Comparison of ENCODE assay signal across 26 cellular contexts in the genomic region with DNA sequence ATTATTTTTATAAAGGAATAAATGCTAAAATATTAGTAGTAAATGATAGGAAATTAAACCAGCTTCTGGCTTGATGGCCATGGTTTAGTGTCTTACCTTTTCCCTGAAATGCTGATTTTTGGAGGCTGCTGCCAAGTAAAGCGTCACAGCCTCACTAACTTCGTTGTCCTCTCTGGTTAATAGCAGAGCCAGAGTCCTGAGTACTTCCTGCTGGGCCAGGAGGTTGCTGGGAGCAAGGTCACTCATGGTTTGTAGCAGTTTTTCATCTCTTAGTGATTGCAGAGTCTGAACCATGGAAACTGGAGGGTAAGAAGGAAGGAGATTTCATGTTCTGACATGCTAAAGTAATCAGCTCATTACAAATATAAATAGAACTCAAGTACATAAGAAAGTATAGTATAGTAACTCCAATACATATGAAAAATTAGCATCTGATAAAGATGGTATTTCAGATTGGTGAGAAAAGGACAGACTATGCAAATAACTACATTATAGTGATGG. TPM values are rescaled to one million over a fixed set of nuclear protein-coding genes. Genes with fewer than 3 reads are reported as not detected.
DNase-seq lines count a peak whose midpoint lies in the region; ATAC-seq and TF ChIP-seq lines count a peak whose summit lies in the region.
"Had no signal": no experiment of that assay in that cellular context is flagged by ENCODE, and none has a peak within 500 bp of the region (broad histone marks: within the 10 kb centered on the region; RNA-seq: fewer than 3 reads in every experiment).

No MANE protein-coding gene starts in this region.

- H3K27me3 Mint-ChIP-seq in activated T-cell treated with anti-CD3 and anti-CD28 coated beads, Interleukin-2, amount 50 U/mL, for 72 hours (ENCODE audit: low read depth) = no peaks in the 10 kb centered on the region
- no peaks in the 10 kb centered on the region for H3K27me3 Mint-ChIP-seq in CD8-positive, alpha-beta T cell (ENCODE audit: low read depth)
- no peaks in the 10 kb centered on the region for H3K27me3 Mint-ChIP-seq in activated naive CD8-positive, alpha-beta T cell
- H3K27me3 Mint-ChIP-seq: activated naive CD8-positive, alpha-beta T cell treated with anti-CD3 and anti-CD28 coated beads, Interleukin-2, amount 10 ng/mL, durations not matched to agents 7 days and 5 days had no signal

- intact Hi-C loops in CD8-positive, alpha-beta T cell (cut with DNase I, micrococcal nuclease) = loop anchor here in 1 of 2 experiments (5.0 kb wide), 1 partner anchor 113 kb away; no protein-coding TSS in a partner anchor

- H3K9ac ChIP-seq in neural cell (ENCODE audit: low read length) = no peak overlapping the region

- POLR2A ChIA-PET in CD8-positive, alpha-beta T cell (lab: Charles Lee) = interaction anchor here (1.4 kb wide), 1 partner anchor 19 kb away, joined by 4 read pairs; no protein-coding TSS in a partner anchor

- CTCF ChIA-PET in CD8-positive, alpha-beta T cell (lab: Charles Lee) = no interaction called here

- H3K36me3 Mint-ChIP-seq in activated T-cell treated with anti-CD3 and anti-CD28 coated beads, Interleukin-2, amount 50 U/mL, for 72 hours (ENCODE audit: insufficient read depth in 2 of 2) = peaks cover 12 to 22% of the 10 kb centered on the region in 2 donors
- H3K36me3 Mint-ChIP-seq in CD8-positive, alpha-beta T cell = peaks cover 91% of the 10 kb centered on the region
- H3K36me3 Mint-ChIP-seq in activated naive CD8-positive, alpha-beta T cell = peaks cover 5% of the 10 kb centered on the region

- no peaks in the 10 kb centered on the region for H4K20me1 ChIP-seq in neural cell (ENCODE audit: insufficient read depth)

- H3K36me3 ChIP-seq in CD8-positive, alpha-beta T cell (ENCODE audit: insufficient read depth, low read length) = peaks cover 66% of the 10 kb centered on the region
- H3K36me3 ChIP-seq in neural cell (ENCODE audit: insufficient read depth, low read length) (peaks cover 18% of the 10 kb centered on the region), H7 (replicated peaks; ENCODE audit: control insufficient read depth, insufficient read depth, low read length) (no peaks in the 10 kb centered on the region)
- H3K36me3 ChIP-seq: thoracic aorta, uterus had no signal

- H3K27me3 ChIP-seq in CD8-positive, alpha-beta T cell (ENCODE audit: insufficient read depth, low read length) = no peaks in the 10 kb centered on the region
- H3K27me3 ChIP-seq in neural cell (ENCODE audit: insufficient read depth, low read depth, low read length) = no peaks in the 10 kb centered on the region
- H3K27me3 ChIP-seq in H7 (ENCODE audit: control insufficient read depth, insufficient read depth, low read length) = no peaks in the 10 kb centered on the region
- H3K27me3 ChIP-seq: uterus had no signal

- no peak overlapping the region for H3K4me3 Mint-ChIP-seq in activated T-cell treated with anti-CD3 and anti-CD28 coated beads, Interleukin-2, amount 50 U/mL, for 72 hours
- no peak overlapping the region for H3K4me3 Mint-ChIP-seq in CD8-positive, alpha-beta T cell
- no peak overlapping the region for H3K4me3 Mint-ChIP-seq in activated naive CD8-positive, alpha-beta T cell
- H3K4me3 Mint-ChIP-seq: activated naive CD8-positive, alpha-beta T cell treated with anti-CD3 and anti-CD28 coated beads, Interleukin-2, amount 10 ng/mL, durations not matched to agents 7 days and 5 days had no signal

- no peak for TF ChIP-seq EP300 in neural cell (conservative IDR thresholded peaks at IDR 0.05; ENCODE audit: poor library complexity, severe bottlenecking)

- no peak overlapping the region for H2AFZ ChIP-seq in neural cell (ENCODE audit: low read depth, low read length)

- ATAC-seq in activated T-cell treated with anti-CD3 and anti-CD28 coated beads, Interleukin-2, amount 50 U/mL, for 72 hours (replicated peaks in 1 of 2) = no peak
- ATAC-seq in CD8-positive, alpha-beta T cell = no peak
- ATAC-seq in GM19023 (IDR thresholded peaks at IDR 0.05; ENCODE audit: unreplicated experiment) = no peak

- no peak for TF ChIP-seq RAD21 in neural cell (conservative IDR thresholded peaks at IDR 0.05)

- H3K9me3 ChIP-seq in CD8-positive, alpha-beta T cell (ENCODE audit: low read length) = no peaks in the 10 kb centered on the region
- H3K9me3 ChIP-seq in neural cell (ENCODE audit: low read length) = no peaks in the 10 kb centered on the region
- H3K9me3 ChIP-seq: thoracic aorta, uterus had no signal

- no peak overlapping the region for H3K4me2 ChIP-seq in neural cell (ENCODE audit: low read length)

- H3F3A ChIP-seq in neural cell (ENCODE audit: insufficient read depth, low read length, poor library complexity, severe bottlenecking) = no peaks in the 10 kb centered on the region

- no peak overlapping the region for H3K4me3 ChIP-seq in CD8-positive, alpha-beta T cell (ENCODE audit: low read depth, low read length)
- H3K4me3 ChIP-seq in neural cell (ENCODE audit: low read length) (no peak overlapping the region), H7 (ENCODE audit: insufficient read depth, low read depth, low read length) (no peak overlapping the region)
- H3K4me3 ChIP-seq: lung, thoracic aorta, uterus had no signal

- H3K4me1 Mint-ChIP-seq in activated T-cell treated with anti-CD3 and anti-CD28 coated beads, Interleukin-2, amount 50 U/mL, for 72 hours (ENCODE audit: low read depth) = peaks cover 11% of the 10 kb centered on the region
- peaks cover 38% of the 10 kb centered on the region for H3K4me1 Mint-ChIP-seq in CD8-positive, alpha-beta T cell (ENCODE audit: low read depth)
- H3K4me1 Mint-ChIP-seq in activated naive CD8-positive, alpha-beta T cell (ENCODE audit: low read depth) = peaks cover 27% of the 10 kb centered on the region

- DNase-seq in activated T-cell treated with anti-CD3 and anti-CD28 coated beads, Interleukin-2, amount 50 U/mL, for 72 hours = no peak
- no peak for DNase-seq in activated T-cell treated with anti-CD3 and anti-CD28 coated beads, Interleukin-2, amount 50 U/mL, for 1 hour
- DNase-seq in CD8-positive, alpha-beta T cell = no peak
- no peak for DNase-seq in H7
- DNase-seq in NCI-H2227 (lab: John Stamatoyannopoulos, UW; ENCODE audit: unreplicated experiment) = no peak
- DNase-seq: activated CD4-positive, alpha-beta T cell treated with anti-CD3 and anti-CD28 coated beads, Interleukin-2, amount 50 U/mL, for 48 hours; activated naive CD8-positive, alpha-beta T cell treated with anti-CD3 and anti-CD28 coated beads, Interleukin-2, amount 10 ng/mL, durations not matched to agents 7 days and 5 days; cerebellar nuclear complex; NCI-H2029; NCI-H345; NCI-H748 treated with DMSO at 0.1 percent for 48 hours; retina; stimulated activated CD4-positive, alpha-beta T cell treated with anti-CD3 and anti-CD28 coated beads, Interleukin-2, amount 100 ng/mL, for 48 hours; stimulated activated naive CD4-positive, alpha-beta T cell; uterus had no signal

- H3K27ac Mint-ChIP-seq in activated T-cell treated with anti-CD3 and anti-CD28 coated beads, Interleukin-2, amount 50 U/mL, for 72 hours = peak overlapping the region; percentile 14
- H3K27ac Mint-ChIP-seq in CD8-positive, alpha-beta T cell = peak overlapping the region; percentile 81
- peak overlapping the region; percentile 90 for H3K27ac Mint-ChIP-seq in activated naive CD8-positive, alpha-beta T cell
- H3K27ac Mint-ChIP-seq: activated naive CD8-positive, alpha-beta T cell treated with anti-CD3 and anti-CD28 coated beads, Interleukin-2, amount 10 ng/mL, durations not matched to agents 7 days and 5 days had no signal

- no peak for TF ChIP-seq CTCF in CD8-positive, alpha-beta T cell (IDR thresholded peaks at IDR 0.05)
- TF ChIP-seq CTCF in neural cell (IDR thresholded peaks at IDR 0.05; ENCODE audit: poor library complexity, severe bottlenecking) = no peak

- H3K4me1 ChIP-seq in CD8-positive, alpha-beta T cell (ENCODE audit: insufficient read depth, low read length) = peaks cover 4% of the 10 kb centered on the region
- H3K4me1 ChIP-seq: uterus had no signal

- no peaks in the 10 kb centered on the region for H3K79me2 ChIP-seq in neural cell (replicated peaks; ENCODE audit: insufficient read depth, low read length)

- no peaks in the 10 kb centered on the region for H3K9me3 Mint-ChIP-seq in activated T-cell treated with anti-CD3 and anti-CD28 coated beads, Interleukin-2, amount 50 U/mL, for 72 hours
- no peaks in the 10 kb centered on the region for H3K9me3 Mint-ChIP-seq in CD8-positive, alpha-beta T cell
- H3K9me3 Mint-ChIP-seq in activated naive CD8-positive, alpha-beta T cell (ENCODE audit: low read depth) = no peaks in the 10 kb centered on the region
- H3K9me3 Mint-ChIP-seq: activated naive CD8-positive, alpha-beta T cell treated with anti-CD3 and anti-CD28 coated beads, Interleukin-2, amount 10 ng/mL, durations not matched to agents 7 days and 5 days had no signal

- H3K9me2 ChIP-seq in neural cell (ENCODE audit: insufficient read depth, low read length) = no peaks in the 10 kb centered on the region

- no peak overlapping the region for H3K27ac ChIP-seq in CD8-positive, alpha-beta T cell (ENCODE audit: low read depth, low read length)
- H3K27ac ChIP-seq in neural cell (ENCODE audit: low read length) = peak overlapping the region; percentile 35
- H3K27ac ChIP-seq: C4-2B, thoracic aorta, uterus had no signal

TF ChIP-seq in neural cell, 6 proteins besides CTCF, POLR2A, EP300 and RAD21 (continues in another document):
- TF ChIP-seq TAF1 (IDR thresholded peaks at IDR 0.05; ENCODE audit: low read depth) = no peak

RNA-seq across cellular contexts. Expression of a gene that starts 26.5 kb away (rescaled TPM):
- not detected for total RNA-seq in activated T-cell treated with anti-CD3 and anti-CD28 coated beads, Interleukin-2, amount 50 U/mL, for 72 hours
- total RNA-seq in CD8-positive, alpha-beta T cell = under 1 TPM in 1 of 2 experiments, not detected in 1; 0.44 TPM
- polyA plus RNA-seq in neural cell = 0.73 TPM in 1 of 2 replicates, not detected in the other
- 0.93 TPM in 1 of 2 replicates, not detected in the other for polyA minus RNA-seq in neural cell
- not detected in 2 replicates for total RNA-seq in H7 (2014; rRNA removed; shearing (Covaris generic))
- total RNA-seq: endothelial cell of umbilical vein, kidney epithelial cell, LHCN-M2, osteoblast, thoracic aorta, uterus had no signal
- polyA plus RNA-seq: AG04450, endothelial cell of umbilical vein had no signal

RNA-seq across cellular contexts. Expression of a gene that starts 50.4 kb away (rescaled TPM):
- 10 to 100 TPM; 50.8 to 58.5 TPM for total RNA-seq in activated T-cell treated with anti-CD3 and anti-CD28 coated beads, Interleukin-2, amount 50 U/mL, for 72 hours
- total RNA-seq in CD8-positive, alpha-beta T cell = 10 to 100 TPM; 14.1 to 14.4 TPM
- 11.5 and 13.8 TPM in 2 replicates for polyA plus RNA-seq in neural cell
- 7.3 and 9.3 TPM in 2 replicates for polyA minus RNA-seq in neural cell
- total RNA-seq in H7 (2014; rRNA removed; shearing (Covaris generic)) = 75.3 and 91.8 TPM in 2 replicates

Comparison
In these comparisons a context has a peak if more than half of its experiments do, and no peak if none do; other contexts are left out.
1. H3K27ac Mint-ChIP-seq: peak in every context shown above with its lines; median percentile 90 in activated naive CD8-positive, alpha-beta T cell; 81 in CD8-positive, alpha-beta T cell; 14 in activated T-cell treated with anti-CD3 and anti-CD28 coated beads, Interleukin-2, amount 50 U/mL, for 72 hours.